Comparison of ENCODE assay signal across 1 cellular context in the genomic region with DNA sequence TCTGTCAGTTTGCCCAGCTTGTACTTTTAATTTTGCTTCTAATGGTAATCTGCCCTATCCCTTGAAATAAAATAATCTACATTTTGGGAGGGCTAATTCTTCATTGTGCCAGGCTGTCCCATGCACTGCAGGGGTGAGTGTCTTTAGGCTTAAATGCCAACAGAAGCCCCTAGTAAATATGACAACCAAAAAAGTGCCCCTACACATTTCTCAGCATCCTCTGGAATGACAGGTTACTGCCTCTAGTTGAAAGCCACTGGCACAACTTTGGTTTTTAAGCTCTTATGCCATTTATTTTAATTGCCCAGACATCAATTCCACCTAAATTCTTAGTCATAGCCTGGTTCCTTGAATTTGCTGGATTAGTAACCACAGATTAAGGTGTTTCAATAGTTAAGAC.
TF ChIP-seq lines count a peak whose summit lies in the region.

No MANE protein-coding gene starts in this region.

TF ChIP-seq in HepG2, 621 proteins besides CTCF, POLR2A, EP300 and RAD21:
- TF ChIP-seq RBM22 (optimal IDR thresholded peaks at IDR 0.05; ENCODE audit: low read length) (peak; percentile 29), HMG20A (CRISPR knock-in tag; IDR thresholded peaks at IDR 0.05; ENCODE audit: borderline replicate concordance) (no peak), ZFP82 (CRISPR knock-in tag; IDR thresholded peaks at IDR 0.05; ENCODE audit: borderline replicate concordance) (no peak), GATAD2A (CRISPR knock-in tag; IDR thresholded peaks at IDR 0.05) (no peak), ZMAT3 (CRISPR knock-in tag; conservative IDR thresholded peaks at IDR 0.05) (no peak), POLR2AphosphoS5 (IDR thresholded peaks at IDR 0.05; ENCODE audit: low read depth, low read length) (0 out of 2 replicates have a peak, but pooled peaks have one; percentile 0), CENPT (CRISPR knock-in tag; IDR thresholded peaks at IDR 0.05; ENCODE audit: low read depth) (no peak)
- TF ChIP-seq, protein P1, sequence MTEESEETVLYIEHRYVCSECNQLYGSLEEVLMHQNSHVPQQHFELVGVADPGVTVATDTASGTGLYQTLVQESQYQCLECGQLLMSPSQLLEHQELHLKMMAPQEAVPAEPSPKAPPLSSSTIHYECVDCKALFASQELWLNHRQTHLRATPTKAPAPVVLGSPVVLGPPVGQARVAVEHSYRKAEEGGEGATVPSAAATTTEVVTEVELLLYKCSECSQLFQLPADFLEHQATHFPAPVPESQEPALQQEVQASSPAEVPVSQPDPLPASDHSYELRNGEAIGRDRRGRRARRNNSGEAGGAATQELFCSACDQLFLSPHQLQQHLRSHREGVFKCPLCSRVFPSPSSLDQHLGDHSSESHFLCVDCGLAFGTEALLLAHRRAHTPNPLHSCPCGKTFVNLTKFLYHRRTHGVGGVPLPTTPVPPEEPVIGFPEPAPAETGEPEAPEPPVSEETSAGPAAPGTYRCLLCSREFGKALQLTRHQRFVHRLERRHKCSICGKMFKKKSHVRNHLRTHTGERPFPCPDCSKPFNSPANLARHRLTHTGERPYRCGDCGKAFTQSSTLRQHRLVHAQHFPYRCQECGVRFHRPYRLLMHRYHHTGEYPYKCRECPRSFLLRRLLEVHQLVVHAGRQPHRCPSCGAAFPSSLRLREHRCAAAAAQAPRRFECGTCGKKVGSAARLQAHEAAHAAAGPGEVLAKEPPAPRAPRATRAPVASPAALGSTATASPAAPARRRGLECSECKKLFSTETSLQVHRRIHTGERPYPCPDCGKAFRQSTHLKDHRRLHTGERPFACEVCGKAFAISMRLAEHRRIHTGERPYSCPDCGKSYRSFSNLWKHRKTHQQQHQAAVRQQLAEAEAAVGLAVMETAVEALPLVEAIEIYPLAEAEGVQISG (CRISPR knock-in tag; IDR thresholded peaks at IDR 0.05), result no peak
